ENCODE assay signal across 11 cellular contexts in the genomic region with DNA sequence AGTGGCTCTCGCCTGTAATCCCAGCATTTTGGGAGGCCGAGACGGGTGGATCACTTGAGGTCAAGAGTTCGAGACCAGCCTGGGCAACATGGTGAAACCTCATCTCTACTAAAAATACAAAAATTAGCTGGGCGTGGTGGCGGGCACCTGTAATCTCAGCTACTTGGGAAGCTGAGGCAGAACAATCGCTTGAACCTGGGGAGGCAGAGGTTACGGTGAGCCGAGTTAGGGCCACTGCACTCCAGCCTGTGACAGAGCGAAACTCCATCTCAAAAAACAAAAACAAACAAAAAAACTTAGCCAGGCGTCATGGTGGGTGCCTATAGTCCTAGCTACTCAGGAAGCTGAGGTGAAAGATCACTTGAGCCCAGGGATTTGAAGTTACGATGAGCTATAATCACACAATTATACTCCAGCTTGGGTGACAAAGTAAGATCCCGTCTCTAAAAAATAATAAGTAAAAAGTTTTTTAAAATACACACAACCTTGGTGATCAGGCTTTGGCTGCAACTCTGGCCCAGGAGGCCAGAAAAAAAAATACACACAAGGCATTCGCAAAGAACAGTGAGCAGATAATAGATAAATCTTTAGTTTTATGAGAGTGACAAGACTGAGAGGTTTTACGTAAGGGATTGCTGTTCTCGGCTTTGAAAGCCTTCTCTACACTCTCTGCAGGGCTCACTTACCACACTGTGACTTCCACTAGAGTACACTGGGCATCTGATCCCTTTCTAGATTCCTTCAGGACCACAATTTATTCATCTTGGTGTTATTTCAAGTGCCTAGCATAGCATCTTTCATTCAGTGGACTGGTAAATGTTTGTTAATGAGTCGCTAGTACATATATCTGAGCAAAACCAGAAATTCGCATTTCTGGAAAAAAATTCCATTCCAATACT. TPM values are rescaled to one million over a fixed set of nuclear protein-coding genes. Genes with fewer than 3 reads are reported as not detected.
A peak's percentile ranks its signal among the peaks of the same experiment; 100 is the strongest.
DNase-seq lines count a peak whose midpoint lies in the region; ATAC-seq and TF ChIP-seq lines count a peak whose summit lies in the region.
"Had no signal": no experiment of that assay in that cellular context is flagged by ENCODE, and none has a peak within 500 bp of the region (broad histone marks: within the 10 kb centered on the region; RNA-seq: fewer than 3 reads in every experiment).

No MANE protein-coding gene starts in this region.

- no peak for TF ChIP-seq CTCF in AG04450 (IDR thresholded peaks at IDR 0.05; ENCODE audit: low read depth, low read length)
- TF ChIP-seq CTCF in BE2C (IDR thresholded peaks at IDR 0.05; ENCODE audit: low read depth, low read length): no peak

- no peak overlapping the region for H3K4me3 Mint-ChIP-seq in activated naive CD8-positive, alpha-beta T cell treated with anti-CD3 and anti-CD28 coated beads, Interleukin-2, amount 10 ng/mL, durations not matched to agents 7 days and 5 days
- peak overlapping the region in 9 of 10 donors; percentile 4 to 46 (median 34) for H3K4me3 Mint-ChIP-seq in naive thymus-derived CD8-positive, alpha-beta T cell

- H3K9me3 ChIP-seq in AG04450 (ENCODE audit: control insufficient read depth, insufficient read depth, low read length) (no peaks in the 10 kb centered on the region), BE2C (no peaks in the 10 kb centered on the region)
- H3K9me3 ChIP-seq: thoracic aorta had no signal

- H3K27me3 ChIP-seq in AG04450 (ENCODE audit: control insufficient read depth, insufficient read depth, low read length) (no peaks in the 10 kb centered on the region), BE2C (no peaks in the 10 kb centered on the region)

- H3K4me3 ChIP-seq in AG04450 (ENCODE audit: low read depth, low read length) (no peak overlapping the region), BE2C (ENCODE audit: low read depth, low read length) (no peak overlapping the region)
- H3K4me3 ChIP-seq: thoracic aorta had no signal

- DNase-seq in AG04450 (ENCODE audit: low read depth, low spot score) (peak; percentile 23), EH (ENCODE audit: low read depth) (peak; percentile 87), BE2C (no peak)
- DNase-seq in activated naive CD8-positive, alpha-beta T cell treated with anti-CD3 and anti-CD28 coated beads, Interleukin-2, amount 10 ng/mL, durations not matched to agents 7 days and 5 days: no peak
- DNase-seq in naive thymus-derived CD8-positive, alpha-beta T cell: no peak
- DNase-seq: activated CD8-positive, alpha-beta memory T cell treated with anti-CD3 and anti-CD28 coated beads, Interleukin-2, amount 50 U/mL, for 48 hours had no signal

- H3K36me3 ChIP-seq in BE2C: peaks cover 34% of the 10 kb centered on the region
- H3K36me3 ChIP-seq: thoracic aorta had no signal

- no peak for ATAC-seq in activated naive CD8-positive, alpha-beta T cell treated with anti-CD3 and anti-CD28 coated beads, Interleukin-2, amount 10 ng/mL, durations not matched to agents 7 days and 5 days (ENCODE audit: low read depth)
- ATAC-seq in naive thymus-derived CD8-positive, alpha-beta T cell: no peak
- no peak for ATAC-seq in GM18870 (IDR thresholded peaks at IDR 0.05; ENCODE audit: unreplicated experiment)
- ATAC-seq in GM18861 (IDR thresholded peaks at IDR 0.05; ENCODE audit: unreplicated experiment): no peak
- ATAC-seq in GM18868 (IDR thresholded peaks at IDR 0.05; ENCODE audit: unreplicated experiment): no peak

- H3K4me1 ChIP-seq in BE2C: no peaks in the 10 kb centered on the region

- H3K27me3 Mint-ChIP-seq in activated naive CD8-positive, alpha-beta T cell treated with anti-CD3 and anti-CD28 coated beads, Interleukin-2, amount 10 ng/mL, durations not matched to agents 7 days and 5 days: no peaks in the 10 kb centered on the region
- H3K27me3 Mint-ChIP-seq in naive thymus-derived CD8-positive, alpha-beta T cell: no peaks in the 10 kb centered on the region

- peaks cover 46% of the 10 kb centered on the region for H3K4me1 Mint-ChIP-seq in activated naive CD8-positive, alpha-beta T cell treated with anti-CD3 and anti-CD28 coated beads, Interleukin-2, amount 10 ng/mL, durations not matched to agents 7 days and 5 days
- peaks cover 34 to 78% (median 71%) of the 10 kb centered on the region in 4 donors for H3K4me1 Mint-ChIP-seq in naive thymus-derived CD8-positive, alpha-beta T cell

- H3K27ac ChIP-seq in AG04450 (ENCODE audit: low read depth, low read length): no peak overlapping the region

- CTCF ChIA-PET in AG04450 (lab: Charles Lee): interaction anchor here (1.7 kb wide), 1 partner anchor 158 kb away, joined by 7 read pairs; no protein-coding TSS in a partner anchor

- POLR2A ChIA-PET in AG04450 (lab: Yijun Ruan, JAX): no interaction called here
- POLR2A ChIA-PET in activated naive CD8-positive, alpha-beta T cell treated with anti-CD3 and anti-CD28 coated beads, Interleukin-2, amount 10 ng/mL, durations not matched to agents 7 days and 5 days (lab: Charles Lee): no interaction called here
- POLR2A ChIA-PET in naive thymus-derived CD8-positive, alpha-beta T cell (lab: Charles Lee): interaction anchor here (0.6 kb wide), 1 partner anchor 50 kb away, joined by 4 read pairs; no protein-coding TSS in a partner anchor

- peak overlapping the region; percentile 16 for H3K27ac Mint-ChIP-seq in activated naive CD8-positive, alpha-beta T cell treated with anti-CD3 and anti-CD28 coated beads, Interleukin-2, amount 10 ng/mL, durations not matched to agents 7 days and 5 days
- peak overlapping the region in 9 of 10 donors; percentile 7 to 65 (median 27) for H3K27ac Mint-ChIP-seq in naive thymus-derived CD8-positive, alpha-beta T cell

- no peaks in the 10 kb centered on the region for H3K9me3 Mint-ChIP-seq in activated naive CD8-positive, alpha-beta T cell treated with anti-CD3 and anti-CD28 coated beads, Interleukin-2, amount 10 ng/mL, durations not matched to agents 7 days and 5 days
- H3K9me3 Mint-ChIP-seq in naive thymus-derived CD8-positive, alpha-beta T cell: no peaks in the 10 kb centered on the region

- H3K36me3 Mint-ChIP-seq in activated naive CD8-positive, alpha-beta T cell treated with anti-CD3 and anti-CD28 coated beads, Interleukin-2, amount 10 ng/mL, durations not matched to agents 7 days and 5 days: peaks cover 14% of the 10 kb centered on the region
- peaks cover 0 to 46% (median 3%) of the 10 kb centered on the region in 3 donors for H3K36me3 Mint-ChIP-seq in naive thymus-derived CD8-positive, alpha-beta T cell

RNA-seq across cellular contexts. Expression of a gene that starts 5.9 kb away (rescaled TPM):
- 106 and 139 TPM in 2 replicates for polyA plus RNA-seq in AG04450 (2011; rRNA removed)
- 48.5 and 89.2 TPM in 2 replicates for polyA minus RNA-seq in AG04450 (2011; rRNA and poly(A)+ RNA removed)
- total RNA-seq in activated naive CD8-positive, alpha-beta T cell treated with anti-CD3 and anti-CD28 coated beads, Interleukin-2, amount 10 ng/mL, durations not matched to agents 7 days and 5 days: 10 to 100 TPM; 88.3 to 90.7 TPM
- total RNA-seq in naive thymus-derived CD8-positive, alpha-beta T cell: 100 to 1,000 TPM in 1 of 2 experiments, 10 to 100 TPM in 1; 86.2 to 102 TPM
- polyA plus RNA-seq in naive thymus-derived CD8-positive, alpha-beta T cell: 10 to 100 TPM; 64.0 to 91.1 (median 65.9) TPM
- polyA plus RNA-seq in BE2C (2012; ENCODE audit: insufficient read depth, insufficient read length, low read depth): 68.1 TPM

RNA-seq across cellular contexts. Expression of a gene that starts 31.9 kb away (rescaled TPM):
- 5.2 and 5.8 TPM in 2 replicates for polyA plus RNA-seq in AG04450 (2011; rRNA removed)
- 2.0 and 5.0 TPM in 2 replicates for polyA minus RNA-seq in AG04450 (2011; rRNA and poly(A)+ RNA removed)
- total RNA-seq in activated naive CD8-positive, alpha-beta T cell treated with anti-CD3 and anti-CD28 coated beads, Interleukin-2, amount 10 ng/mL, durations not matched to agents 7 days and 5 days: 10 to 100 TPM; 18.1 to 18.3 TPM
- total RNA-seq in naive thymus-derived CD8-positive, alpha-beta T cell: 10 to 100 TPM; 18.0 to 24.5 TPM
- 1 to 10 TPM in 2 of 3 donors, not detected in 1; 1.1 to 2.5 TPM for polyA plus RNA-seq in naive thymus-derived CD8-positive, alpha-beta T cell
- polyA plus RNA-seq in BE2C (2012; ENCODE audit: insufficient read depth, insufficient read length, low read depth): 1.3 TPM

RNA-seq across cellular contexts. Expression of a gene that starts 55.1 kb away (rescaled TPM):
- not detected in 2 replicates for polyA plus RNA-seq in AG04450 (2011; rRNA removed)
- polyA minus RNA-seq in AG04450 (2011; rRNA and poly(A)+ RNA removed): not detected in 2 replicates
- total RNA-seq in activated naive CD8-positive, alpha-beta T cell treated with anti-CD3 and anti-CD28 coated beads, Interleukin-2, amount 10 ng/mL, durations not matched to agents 7 days and 5 days: not detected
- 1 to 10 TPM in 1 of 2 experiments, under 1 TPM in 1; 0.63 to 1.2 TPM for total RNA-seq in naive thymus-derived CD8-positive, alpha-beta T cell
- polyA plus RNA-seq in naive thymus-derived CD8-positive, alpha-beta T cell: under 1 TPM in 1 of 3 donors, not detected in 2; 0.20 TPM
- polyA plus RNA-seq in BE2C (2012; ENCODE audit: insufficient read depth, insufficient read length, low read depth): not detected
- total RNA-seq: SK-MEL-5, thoracic aorta had no signal

RNA-seq across cellular contexts. Expression of a gene that starts 58.6 kb away (rescaled TPM):
- 106 and 169 TPM in 2 replicates for polyA plus RNA-seq in AG04450 (2011; rRNA removed)
- 30.5 and 51.3 TPM in 2 replicates for polyA minus RNA-seq in AG04450 (2011; rRNA and poly(A)+ RNA removed)
- total RNA-seq in activated naive CD8-positive, alpha-beta T cell treated with anti-CD3 and anti-CD28 coated beads, Interleukin-2, amount 10 ng/mL, durations not matched to agents 7 days and 5 days: 100 to 1,000 TPM; 159 to 165 TPM
- 100 to 1,000 TPM; 238 to 252 TPM for total RNA-seq in naive thymus-derived CD8-positive, alpha-beta T cell
- polyA plus RNA-seq in naive thymus-derived CD8-positive, alpha-beta T cell: 100 to 1,000 TPM; 256 to 353 (median 337) TPM
- polyA plus RNA-seq in BE2C (2012; ENCODE audit: insufficient read depth, insufficient read length, low read depth): 264 TPM

Comparison
In these comparisons a context has a peak if more than half of its experiments do, and no peak if none do; other contexts are left out.
1. DNase-seq: peak in AG04450 (single experiment) and EH (single experiment); none in activated naive CD8-positive, alpha-beta T cell treated with anti-CD3 and anti-CD28 coated beads, Interleukin-2, amount 10 ng/mL, durations not matched to agents 7 days and 5 days (single experiment), naive thymus-derived CD8-positive, alpha-beta T cell (0 of 10) and BE2C (single experiment).